24 cellular contexts compared by ENCODE assay signal in genomic region chr6:45696738-45697137, GRCh38.
DNase-seq lines count a peak whose midpoint lies in the region; ATAC-seq, FAIRE-seq and TF ChIP-seq lines count a peak whose summit lies in the region.
"Had no signal": no experiment of that assay in that cellular context is flagged by ENCODE, and none has a peak within 500 bp of the region (broad histone marks: within the 10 kb centered on the region; RNA-seq: fewer than 3 reads in every experiment).

No MANE protein-coding gene starts in this region.

- H3K4me3 ChIP-seq in keratinocyte (ENCODE audit: control insufficient read depth in 2 of 3, extremely low read depth in 1 of 3, insufficient read depth in 2 of 3, low read depth in 1 of 3, low read length in 3 of 3) = no peak overlapping the region
- no peak overlapping the region for H3K4me3 ChIP-seq in MG63
- H3K4me3 ChIP-seq: dorsolateral prefrontal cortex had no signal

- H3K4me2 ChIP-seq in keratinocyte (ENCODE audit: control insufficient read depth, extremely low read depth, insufficient read depth, low read depth, low read length) = peak overlapping the region; percentile 24
- H3K4me2 ChIP-seq: SK-N-SH had no signal

- H3K27ac Mint-ChIP-seq in activated B cell treated with CpG ODN at 0.5 μM for 24 hours = peak overlapping the region; percentile 0
- H3K27ac Mint-ChIP-seq in T-helper 2 cell treated with Interferon-gamma antibody and Interleukin-4, amounts not matched to agents 5 μg/mL and 100 μg/mL, for 36 hours = no peak overlapping the region
- H3K27ac Mint-ChIP-seq: activated naive CD8-positive, alpha-beta T cell treated with anti-CD3 and anti-CD28 coated beads, Interleukin-2, amount 10 ng/mL, durations not matched to agents 7 days and 5 days; natural killer cell; T-helper 1 cell treated with Interleukin-12 subunit alpha and Interleukin-12 subunit beta and Interleukin-4 antibody, amounts not matched to agents 30 μg/mL and 1 μg/mL, for 36 hours; type B pancreatic cell had no signal

- no peak for TF ChIP-seq CTCF in activated B cell treated with CpG ODN at 0.5 μM for 24 hours (IDR thresholded peaks at IDR 0.05)
- no peak for TF ChIP-seq CTCF in keratinocyte (optimal IDR thresholded peaks at IDR 0.05 in 1 of 3, IDR thresholded peaks at IDR 0.05 in 1 of 3, conservative IDR thresholded peaks at IDR 0.05 in 1 of 3; ENCODE audit: extremely low read depth in 1 of 3, insufficient read depth in 2 of 3, low read length in 3 of 3)
- TF ChIP-seq CTCF in D721Med (IDR thresholded peaks at IDR 0.05; ENCODE audit: insufficient read depth, missing control alignments) = no peak

- FAIRE-seq in keratinocyte (lab: Jason Lieb, UNC) (peak; percentile 51), D721Med (lab: Jason Lieb, UNC) (no peak)
- FAIRE-seq: G401.6 had no signal

- H3K9me3 ChIP-seq in keratinocyte (ENCODE audit: control insufficient read depth, low read depth, low read length) (no peaks in the 10 kb centered on the region), MG63 (no peaks in the 10 kb centered on the region)
- H3K9me3 ChIP-seq: BE2C, SK-N-SH had no signal

- no peaks in the 10 kb centered on the region for H4K20me1 ChIP-seq in keratinocyte (ENCODE audit: control insufficient read depth, extremely low read depth, insufficient read depth, low read length)

- no peaks in the 10 kb centered on the region for H3K9me3 Mint-ChIP-seq in activated B cell treated with CpG ODN at 0.5 μM for 24 hours
- peaks cover 8% of the 10 kb centered on the region for H3K9me3 Mint-ChIP-seq in T-helper 2 cell treated with Interferon-gamma antibody and Interleukin-4, amounts not matched to agents 5 μg/mL and 100 μg/mL, for 36 hours
- H3K9me3 Mint-ChIP-seq: natural killer cell; T-helper 1 cell treated with Interleukin-12 subunit alpha and Interleukin-12 subunit beta and Interleukin-4 antibody, amounts not matched to agents 30 μg/mL and 1 μg/mL, for 36 hours; type B pancreatic cell had no signal

- no peak overlapping the region for H3K9ac ChIP-seq in keratinocyte (ENCODE audit: control insufficient read depth, extremely low read depth, insufficient read depth, low read length)
- H3K9ac ChIP-seq: SK-N-SH had no signal

- no peaks in the 10 kb centered on the region for H3K9me1 ChIP-seq in keratinocyte (ENCODE audit: control insufficient read depth, extremely low read depth, insufficient read depth, low read length)

- POLR2A ChIA-PET in activated B cell treated with CpG ODN at 0.5 μM for 24 hours (lab: Charles Lee) = interaction anchor here (0.6 kb wide), 1 partner anchor 15 kb away, joined by 3 read pairs; no protein-coding TSS in a partner anchor

- H3K36me3 Mint-ChIP-seq in activated B cell treated with CpG ODN at 0.5 μM for 24 hours (ENCODE audit: low read depth) = no peaks in the 10 kb centered on the region
- H3K36me3 Mint-ChIP-seq in T-helper 2 cell treated with Interferon-gamma antibody and Interleukin-4, amounts not matched to agents 5 μg/mL and 100 μg/mL, for 36 hours (ENCODE audit: low read depth) = peaks cover 4% of the 10 kb centered on the region
- H3K36me3 Mint-ChIP-seq: activated naive CD8-positive, alpha-beta T cell treated with anti-CD3 and anti-CD28 coated beads, Interleukin-2, amount 10 ng/mL, durations not matched to agents 7 days and 5 days; natural killer cell; type B pancreatic cell had no signal

- H3K4me1 ChIP-seq in keratinocyte (ENCODE audit: control insufficient read depth, extremely low read depth, insufficient read depth, low read length) = peaks cover 23% of the 10 kb centered on the region
- H3K4me1 ChIP-seq: BE2C had no signal

- H3K27me3 Mint-ChIP-seq in activated B cell treated with CpG ODN at 0.5 μM for 24 hours = peaks cover 2% of the 10 kb centered on the region
- H3K27me3 Mint-ChIP-seq in T-helper 2 cell treated with Interferon-gamma antibody and Interleukin-4, amounts not matched to agents 5 μg/mL and 100 μg/mL, for 36 hours (ENCODE audit: low read depth) = no peaks in the 10 kb centered on the region
- H3K27me3 Mint-ChIP-seq: activated naive CD8-positive, alpha-beta T cell treated with anti-CD3 and anti-CD28 coated beads, Interleukin-2, amount 10 ng/mL, durations not matched to agents 7 days and 5 days had no signal

- intact Hi-C loops in activated B cell treated with CpG ODN at 0.5 μM for 24 hours (cut with micrococcal nuclease) = no loop called here

- H3K27ac ChIP-seq in keratinocyte (ENCODE audit: control insufficient read depth, insufficient read depth, low read length) = peak overlapping the region; percentile 58
- H3K27ac ChIP-seq: dorsolateral prefrontal cortex had no signal

- peaks cover 8% of the 10 kb centered on the region for H3K4me1 Mint-ChIP-seq in activated B cell treated with CpG ODN at 0.5 μM for 24 hours
- peaks cover 12% of the 10 kb centered on the region for H3K4me1 Mint-ChIP-seq in T-helper 2 cell treated with Interferon-gamma antibody and Interleukin-4, amounts not matched to agents 5 μg/mL and 100 μg/mL, for 36 hours (ENCODE audit: low read depth)
- H3K4me1 Mint-ChIP-seq: activated naive CD8-positive, alpha-beta T cell treated with anti-CD3 and anti-CD28 coated beads, Interleukin-2, amount 10 ng/mL, durations not matched to agents 7 days and 5 days; natural killer cell had no signal

- peak; percentile 44 for DNase-seq in EH (ENCODE audit: low read depth)
- DNase-seq in activated B cell treated with CpG ODN at 0.5 μM for 24 hours = no peak
- DNase-seq in keratinocyte (ENCODE audit: low read depth, low spot score) = no peak
- no peak for DNase-seq in D721Med (ENCODE audit: insufficient read length, low spot score)
- DNase-seq in T-helper 2 cell treated with Interferon-gamma antibody and Interleukin-4, amounts not matched to agents 5 μg/mL and 100 μg/mL, for 36 hours (ENCODE audit: low spot score) = no peak
- no peak for DNase-seq in MG63
- DNase-seq in retina = no peak
- DNase-seq: ACHN; activated CD8-positive, alpha-beta memory T cell treated with anti-CD3 and anti-CD28 coated beads for 24 hours; activated effector memory CD4-positive, alpha-beta T cell treated with anti-CD3 and anti-CD28 coated beads, Interleukin-2, amount 50 U/mL, for 16 hours; activated naive CD8-positive, alpha-beta T cell treated with anti-CD3 and anti-CD28 coated beads, Interleukin-2, amount 10 ng/mL, durations not matched to agents 7 days and 5 days; BE2C; dorsolateral prefrontal cortex; head of caudate nucleus; MM.1S; natural killer cell; NCI-H1436 treated with DMSO at 0.1 percent for 48 hours; NCI-H446 treated with DMSO at 0.1 percent for 48 hours; SK-N-SH; stimulated activated CD4-positive, alpha-beta T cell treated with anti-CD3 and anti-CD28 coated beads, Interleukin-2, amount 100 ng/mL, for 24 hours had no signal

- CTCF ChIA-PET in activated B cell treated with CpG ODN at 0.5 μM for 24 hours (lab: Charles Lee) = no interaction called here

- no peaks in the 10 kb centered on the region for H3K36me3 ChIP-seq in keratinocyte (ENCODE audit: control insufficient read depth in 2 of 2, extremely low read depth in 1 of 2, insufficient read depth in 2 of 2, low read length in 2 of 2)
- H3K36me3 ChIP-seq in MG63 = no peaks in the 10 kb centered on the region
- H3K36me3 ChIP-seq: BE2C had no signal

- no peak overlapping the region for H2AFZ ChIP-seq in keratinocyte (ENCODE audit: control insufficient read depth, low read length)

- dilution Hi-C loops in keratinocyte (cut with MboI; ENCODE audit: extremely low pct_ligation_motif_present, low sequenced_read_pairs) = no loop called here

- peak; percentile 50 for ATAC-seq in HG02610 (IDR thresholded peaks at IDR 0.05; ENCODE audit: unreplicated experiment)
- no peak for ATAC-seq in activated B cell treated with CpG ODN at 0.5 μM for 24 hours (ENCODE audit: low read depth)
- ATAC-seq: natural killer cell had no signal

- H3K27me3 ChIP-seq in keratinocyte (ENCODE audit: control insufficient read depth, extremely low read depth, insufficient read depth, low read length) = no peaks in the 10 kb centered on the region
- no peaks in the 10 kb centered on the region for H3K27me3 ChIP-seq in MG63
- H3K27me3 ChIP-seq: BE2C, dorsolateral prefrontal cortex had no signal

- H3K79me2 ChIP-seq in keratinocyte (ENCODE audit: control insufficient read depth, insufficient read depth, low read length) = no peaks in the 10 kb centered on the region

- H3K4me3 Mint-ChIP-seq in activated B cell treated with CpG ODN at 0.5 μM for 24 hours = no peak overlapping the region
- no peak overlapping the region for H3K4me3 Mint-ChIP-seq in T-helper 2 cell treated with Interferon-gamma antibody and Interleukin-4, amounts not matched to agents 5 μg/mL and 100 μg/mL, for 36 hours
- H3K4me3 Mint-ChIP-seq: activated naive CD8-positive, alpha-beta T cell treated with anti-CD3 and anti-CD28 coated beads, Interleukin-2, amount 10 ng/mL, durations not matched to agents 7 days and 5 days; natural killer cell; T-helper 1 cell treated with Interleukin-12 subunit alpha and Interleukin-12 subunit beta and Interleukin-4 antibody, amounts not matched to agents 30 μg/mL and 1 μg/mL, for 36 hours; type B pancreatic cell had no signal
